Comparison of ENCODE assay signal across 21 cellular contexts in the genomic region with DNA sequence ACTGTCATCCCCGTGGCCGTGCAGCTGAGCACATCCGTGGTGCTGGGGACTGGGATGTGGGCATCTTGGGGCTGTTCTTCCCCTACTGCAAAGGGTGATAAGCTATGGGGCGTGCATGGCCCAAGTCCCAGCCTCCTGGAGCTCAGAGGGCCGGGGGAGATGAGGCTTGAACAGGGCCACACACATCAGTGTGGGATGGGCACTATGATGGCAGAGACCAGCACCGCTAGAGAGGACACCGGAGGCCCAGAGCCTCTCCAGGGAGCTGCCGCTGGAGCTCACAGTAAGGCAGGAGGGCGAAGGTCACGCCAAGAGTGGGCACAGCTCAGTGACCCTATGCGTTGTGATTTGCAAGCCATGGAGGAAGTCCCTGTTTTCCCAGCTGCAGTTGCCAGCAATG.
"Had no signal": no experiment of that assay in that cellular context is flagged by ENCODE, and none has a peak within 500 bp of the region (broad histone marks: within the 10 kb centered on the region; RNA-seq: fewer than 3 reads in every experiment).

No MANE protein-coding gene starts in this region.

- H3K4me3 ChIP-seq: coronary artery, dorsolateral prefrontal cortex, esophagus muscularis mucosa, gastroesophageal sphincter, heart left ventricle, left lung, lower lobe of right lung, mucosa of descending colon had no signal

- H3K9me3 ChIP-seq: esophagus muscularis mucosa, lower lobe of right lung, mucosa of descending colon had no signal

- H3K36me3 ChIP-seq: esophagus muscularis mucosa, gastroesophageal sphincter, heart left ventricle, left lung, lower lobe of right lung had no signal

- FAIRE-seq: colon, endothelial cell of umbilical vein, frontal cortex, islet of Langerhans, keratinocyte had no signal

- DNase-seq: dermis blood vessel endothelial cell; dorsolateral prefrontal cortex; effector CD4-positive, alpha-beta T cell; effector memory CD4-positive, alpha-beta T cell; foreskin keratinocyte; heart left ventricle; hippocampal formation; left cardiac atrium; left ventricle myocardium superior; lower lobe of right lung; mesenchymal stem cell; mucosa of descending colon had no signal

- H3K4me1 ChIP-seq: esophagus muscularis mucosa, foreskin keratinocyte, gastroesophageal sphincter, heart left ventricle, left lung, lower lobe of right lung had no signal

- ATAC-seq: foreskin keratinocyte, gastroesophageal sphincter, heart left ventricle, left cardiac atrium, left lung, left ventricle myocardium superior, lower lobe of right lung, mucosa of descending colon had no signal

- H3K27me3 ChIP-seq: foreskin keratinocyte had no signal

- H3K27ac ChIP-seq: coronary artery, dorsolateral prefrontal cortex, esophagus muscularis mucosa, foreskin keratinocyte, gastroesophageal sphincter, heart left ventricle, left lung, lower lobe of right lung had no signal
